8 cellular contexts compared by ENCODE assay signal in genomic region chr7:82441916-82442478, GRCh38. TPM values are rescaled to one million over a fixed set of nuclear protein-coding genes. Genes with fewer than 3 reads are reported as not detected.
A peak's percentile ranks its signal among the peaks of the same experiment; 100 is the strongest.
DNase-seq lines count a peak whose midpoint lies in the region; ATAC-seq and TF ChIP-seq lines count a peak whose summit lies in the region.

No MANE protein-coding gene starts in this region.

- in situ Hi-C loops in transverse colon (cut with MboI; ENCODE audit: low pct_ligation_motif_present in 1 of 4, low pct_unique_long_range_greater_than_20kb in 1 of 4, low sequenced_read_pairs in 3 of 4), result no loop called here

- no peaks in the 10 kb centered on the region for H3K9me3 ChIP-seq in transverse colon

- intact Hi-C loops in transverse colon (cut with DNase I; ENCODE audit: low total_unique reads), result loop anchor here (10.0 kb wide), 1 partner anchor 207 kb away; no protein-coding TSS in a partner anchor

- CTCF ChIA-PET in WTC11 (lab: Charles Lee), result interaction anchor here (1.5 kb wide), 1 partner anchor 39 kb away, joined by 6 read pairs; no protein-coding TSS in a partner anchor
- CTCF ChIA-PET in activated CD4-positive, alpha-beta T cell treated with anti-CD3 and anti-CD28 coated beads, Interleukin-2, amount 10 ng/mL, durations not matched to agents 7 days and 5 days (lab: Charles Lee), result no interaction called here

- no peak for TF ChIP-seq POLR2A in transverse colon (IDR thresholded peaks at IDR 0.05)

- peak overlapping the region; percentile 85 to 91 (median 88) for H3K27ac ChIP-seq in transverse colon

- no peaks in the 10 kb centered on the region for H3K36me3 Mint-ChIP-seq in activated T-cell treated with anti-CD3 and anti-CD28 coated beads, Interleukin-2, amount 50 U/mL, for 4 hours (ENCODE audit: insufficient read depth)
- no peaks in the 10 kb centered on the region for H3K36me3 Mint-ChIP-seq in WTC11
- H3K36me3 Mint-ChIP-seq in activated CD4-positive, alpha-beta T cell treated with anti-CD3 and anti-CD28 coated beads, Interleukin-2, amount 10 ng/mL, durations not matched to agents 7 days and 5 days (ENCODE audit: low read depth), result no peaks in the 10 kb centered on the region

- POLR2A ChIA-PET in WTC11 (lab: Charles Lee), result no interaction called here
- POLR2A ChIA-PET in activated CD4-positive, alpha-beta T cell treated with anti-CD3 and anti-CD28 coated beads, Interleukin-2, amount 10 ng/mL, durations not matched to agents 7 days and 5 days (lab: Charles Lee), result no interaction called here

- H3K27me3 ChIP-seq in transverse colon, result peaks cover 57% of the 10 kb centered on the region

- TF ChIP-seq CTCF in WTC11 (IDR thresholded peaks at IDR 0.05), result no peak
- no peak for TF ChIP-seq CTCF in transverse colon (IDR thresholded peaks at IDR 0.05)

- no peaks in the 10 kb centered on the region for H3K9me3 Mint-ChIP-seq in activated T-cell treated with anti-CD3 and anti-CD28 coated beads, Interleukin-2, amount 50 U/mL, for 4 hours
- no peaks in the 10 kb centered on the region for H3K9me3 Mint-ChIP-seq in WTC11
- no peaks in the 10 kb centered on the region for H3K9me3 Mint-ChIP-seq in activated CD4-positive, alpha-beta T cell treated with anti-CD3 and anti-CD28 coated beads, Interleukin-2, amount 10 ng/mL, durations not matched to agents 7 days and 5 days

- H3K4me3 Mint-ChIP-seq in activated T-cell treated with anti-CD3 and anti-CD28 coated beads, Interleukin-2, amount 50 U/mL, for 4 hours, result peak overlapping the region; percentile 9
- peak overlapping the region; percentile 96 for H3K4me3 Mint-ChIP-seq in WTC11
- H3K4me3 Mint-ChIP-seq in activated CD4-positive, alpha-beta T cell treated with anti-CD3 and anti-CD28 coated beads, Interleukin-2, amount 10 ng/mL, durations not matched to agents 7 days and 5 days, result no peak overlapping the region

- 13 to 31% methylated on average over 4 to 7 of the region's 7 CpGs for WGBS in transverse colon (ENCODE audit: low coverage in 1 of 2), 2 donors

- no peak for TF ChIP-seq EP300 in transverse colon (IDR thresholded peaks at IDR 0.05; ENCODE audit: low read depth)

- H3K27me3 Mint-ChIP-seq in activated T-cell treated with anti-CD3 and anti-CD28 coated beads, Interleukin-2, amount 50 U/mL, for 4 hours (ENCODE audit: low read depth), result peaks cover 36% of the 10 kb centered on the region
- H3K27me3 Mint-ChIP-seq in WTC11 (ENCODE audit: low read depth), result peaks cover 11% of the 10 kb centered on the region
- peaks cover 36% of the 10 kb centered on the region for H3K27me3 Mint-ChIP-seq in activated CD4-positive, alpha-beta T cell treated with anti-CD3 and anti-CD28 coated beads, Interleukin-2, amount 10 ng/mL, durations not matched to agents 7 days and 5 days

- H3K27ac Mint-ChIP-seq in WTC11, result peak overlapping the region; percentile 98
- H3K27ac Mint-ChIP-seq in activated CD4-positive, alpha-beta T cell treated with anti-CD3 and anti-CD28 coated beads, Interleukin-2, amount 10 ng/mL, durations not matched to agents 7 days and 5 days, result no peak overlapping the region

- no peak for DNase-seq in activated T-cell treated with anti-CD3 and anti-CD28 coated beads, Interleukin-2, amount 50 U/mL, for 4 hours
- no peak for DNase-seq in activated T-cell treated with anti-CD3 and anti-CD28 coated beads for 4 hours
- DNase-seq in WTC11 (ENCODE audit: low spot score), result no peak
- DNase-seq in iris pigment epithelial cell (ENCODE audit: low read depth), result peak; percentile 30
- no peak for DNase-seq in transverse colon
- no peak for DNase-seq in activated CD4-positive, alpha-beta T cell treated with anti-CD3 and anti-CD28 coated beads, Interleukin-2, amount 10 ng/mL, durations not matched to agents 7 days and 5 days

- peaks cover 5% of the 10 kb centered on the region for H3K4me1 Mint-ChIP-seq in activated T-cell treated with anti-CD3 and anti-CD28 coated beads, Interleukin-2, amount 50 U/mL, for 4 hours (ENCODE audit: low read depth)
- peaks cover 43% of the 10 kb centered on the region for H3K4me1 Mint-ChIP-seq in WTC11
- H3K4me1 Mint-ChIP-seq in activated CD4-positive, alpha-beta T cell treated with anti-CD3 and anti-CD28 coated beads, Interleukin-2, amount 10 ng/mL, durations not matched to agents 7 days and 5 days, result peaks cover 4% of the 10 kb centered on the region

- H3K36me3 ChIP-seq in transverse colon, result no peaks in the 10 kb centered on the region

- H3K4me3 ChIP-seq in transverse colon, result peak overlapping the region; percentile 56 to 68 (median 62)

- ATAC-seq in activated T-cell treated with anti-CD3 and anti-CD28 coated beads, Interleukin-2, amount 50 U/mL, for 4 hours, result no peak
- no peak for ATAC-seq in WTC11
- ATAC-seq in HG03025 (IDR thresholded peaks at IDR 0.05; ENCODE audit: low FRiP score, unreplicated experiment), result no peak
- no peak for ATAC-seq in HG03342 (IDR thresholded peaks at IDR 0.05; ENCODE audit: unreplicated experiment)

- peaks cover 0 to 8% (median 5%) of the 10 kb centered on the region in 4 donors for H3K4me1 ChIP-seq in transverse colon

TF ChIP-seq in WTC11, 78 proteins besides CTCF, POLR2A, EP300 and RAD21:
- no peak for TF ChIP-seq ZNF423 (CRISPR knock-in tag; IDR thresholded peaks at IDR 0.05)
- peak; percentile 44; the same call in 1 of the 2 replicates for TF ChIP-seq TEAD4 (CRISPR knock-in tag; IDR thresholded peaks at IDR 0.05)

RNA-seq across cellular contexts. Expression of gene CACNA2D1, which starts 1.6 kb away (rescaled TPM):
- under 1 TPM; 0.03 to 0.24 (median 0.18) TPM for total RNA-seq in activated T-cell treated with anti-CD3 and anti-CD28 coated beads, Interleukin-2, amount 50 U/mL, for 4 hours
- total RNA-seq in WTC11 (2021), result 21.9 to 33.3 TPM (median 22.9 TPM) in 3 replicates
- total RNA-seq in transverse colon, result 100 to 1,000 TPM in 1 of 4 donors, 10 to 100 TPM in 3; 11.0 to 126 (median 22.9) TPM
- total RNA-seq in activated CD4-positive, alpha-beta T cell treated with anti-CD3 and anti-CD28 coated beads, Interleukin-2, amount 10 ng/mL, durations not matched to agents 7 days and 5 days, result not detected

Comparison
In these comparisons a context has a peak if more than half of its experiments do, and no peak if none do; other contexts are left out.
1. RNA of gene CACNA2D1, which starts 1.6 kb away (total RNA-seq): 21.9 to 33.3 TPM in WTC11 and 11.0 to 126 TPM in transverse colon; 0.03 to 0.24 TPM in activated T-cell treated with anti-CD3 and anti-CD28 coated beads, Interleukin-2, amount 50 U/mL, for 4 hours and not detected in activated CD4-positive, alpha-beta T cell treated with anti-CD3 and anti-CD28 coated beads, Interleukin-2, amount 10 ng/mL, durations not matched to agents 7 days and 5 days; every median in the first group is over 4 times any median in the second.